ENCODE assay signal across 24 cellular contexts in the genomic region with DNA sequence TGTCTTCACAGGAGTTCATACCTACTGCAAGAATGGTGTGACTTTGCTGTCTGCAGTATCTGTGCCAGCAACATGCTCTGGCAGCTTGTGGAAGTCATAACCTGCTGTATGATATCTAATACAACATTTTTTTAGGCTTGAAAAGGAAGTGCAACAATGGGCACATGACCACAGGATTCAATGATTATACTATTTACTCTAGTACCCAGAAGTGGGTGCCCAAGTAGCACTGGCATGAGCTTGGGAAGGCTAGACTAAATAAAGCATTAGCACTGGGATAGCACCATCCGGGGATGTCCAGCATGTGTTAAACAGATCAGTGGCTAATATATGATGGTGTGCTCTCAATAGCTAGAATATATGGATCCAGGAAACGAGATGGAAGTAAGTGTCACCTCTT.
"Had no signal": no experiment of that assay in that cellular context is flagged by ENCODE, and none has a peak within 500 bp of the region (broad histone marks: within the 10 kb centered on the region; RNA-seq: fewer than 3 reads in every experiment).

No MANE protein-coding gene starts in this region.

- H3K36me3 Mint-ChIP-seq: activated CD8-positive, alpha-beta memory T cell treated with anti-CD3 and anti-CD28 coated beads, Interleukin-2, amount 10 ng/mL, durations not matched to agents 7 days and 5 days; activated naive CD4-positive, alpha-beta T cell treated with anti-CD3 and anti-CD28 coated beads, Interleukin-2, amount 50 U/mL, for 24 hours; brain; WTC11 had no signal

- H3K9me3 Mint-ChIP-seq: activated naive CD4-positive, alpha-beta T cell treated with anti-CD3 and anti-CD28 coated beads, Interleukin-2, amount 50 U/mL, for 24 hours; activated naive CD8-positive, alpha-beta T cell treated with anti-CD3 and anti-CD28 coated beads, Interleukin-2, amount 50 U/mL, for 24 hours; activated T-cell treated with anti-CD3 and anti-CD28 coated beads, Interleukin-2, amount 50 U/mL, for 24 hours; activated T-helper 1 cell treated with anti-CD3 and anti-CD28 coated beads, Interleukin-12 subunit alpha, Interleukin-12 subunit beta, Interleukin-2, Interleukin-4 antibody, amounts not matched to agents 30 ng/mL and 10 ng/mL and 1 ng/mL, durations not matched to agents 14 hours and 24 hours and 36 hours; brain; T-helper 1 cell treated with Interleukin-12 subunit alpha and Interleukin-12 subunit beta and Interleukin-4 antibody, amounts not matched to agents 30 μg/mL and 1 μg/mL, for 36 hours; WTC11 had no signal

- H3K4me3 Mint-ChIP-seq: activated CD8-positive, alpha-beta memory T cell treated with anti-CD3 and anti-CD28 coated beads, Interleukin-2, amount 10 ng/mL, durations not matched to agents 7 days and 5 days; activated naive CD4-positive, alpha-beta T cell treated with anti-CD3 and anti-CD28 coated beads, Interleukin-2, amount 50 U/mL, for 24 hours; activated naive CD8-positive, alpha-beta T cell treated with anti-CD3 and anti-CD28 coated beads, Interleukin-2, amount 50 U/mL, for 24 hours; activated T-cell treated with anti-CD3 and anti-CD28 coated beads, Interleukin-2, amount 50 U/mL, for 24 hours; activated T-helper 1 cell treated with anti-CD3 and anti-CD28 coated beads, Interleukin-12 subunit alpha, Interleukin-12 subunit beta, Interleukin-2, Interleukin-4 antibody, amounts not matched to agents 30 ng/mL and 10 ng/mL and 1 ng/mL, durations not matched to agents 14 hours and 24 hours and 36 hours; brain; T-helper 1 cell treated with Interleukin-12 subunit alpha and Interleukin-12 subunit beta and Interleukin-4 antibody, amounts not matched to agents 30 μg/mL and 1 μg/mL, for 36 hours; WTC11 had no signal

- ATAC-seq: activated CD8-positive, alpha-beta memory T cell treated with anti-CD3 and anti-CD28 coated beads, Interleukin-2, amount 10 ng/mL, durations not matched to agents 7 days and 5 days; activated naive CD8-positive, alpha-beta T cell treated with anti-CD3 and anti-CD28 coated beads, Interleukin-2, amount 50 U/mL, for 24 hours; WTC11 had no signal

- DNase-seq: activated CD4-positive, alpha-beta T cell treated with anti-CD3 and anti-CD28 coated beads for 48 hours; activated CD4-positive, alpha-beta T cell treated with anti-CD3 and anti-CD28 coated beads, Interleukin-2, amount 50 U/mL, for 4 hours; activated CD4-positive, CD25-positive, alpha-beta regulatory T cell treated with anti-CD3 and anti-CD28 coated beads, Interleukin-2, amount 50 U/mL, for 72 hours; activated CD8-positive, alpha-beta memory T cell treated with anti-CD3 and anti-CD28 coated beads, Interleukin-2, amount 10 ng/mL, durations not matched to agents 7 days and 5 days; activated effector memory CD4-positive, alpha-beta T cell treated with Interleukin-2 at 50 U/mL for 16 hours; activated naive CD4-positive, alpha-beta T cell; activated naive CD8-positive, alpha-beta T cell treated with anti-CD3 and anti-CD28 coated beads, Interleukin-2, amount 50 U/mL, for 24 hours; activated T-cell treated with anti-CD3 and anti-CD28 coated beads, Interleukin-2, amount 50 U/mL, for 24 hours; amygdala; Kasumi-1; NCI-H1092; NCI-H1417 treated with DMSO at 0.1 percent for 48 hours; NCI-H1694; NCI-H2081; NCI-H510A treated with DMSO at 0.1 percent for 48 hours; NCI-H69; PC-9; SHP77 treated with DMSO at 0.1 percent for 48 hours had no signal

- H3K27ac ChIP-seq: cardiac muscle cell, PC-9 had no signal

- H3K36me3 ChIP-seq: cardiac muscle cell had no signal

- H3K4me3 ChIP-seq: cardiac muscle cell, PC-9 had no signal

- H3K27me3 Mint-ChIP-seq: activated naive CD4-positive, alpha-beta T cell treated with anti-CD3 and anti-CD28 coated beads, Interleukin-2, amount 50 U/mL, for 24 hours; brain had no signal

- H3K4me1 Mint-ChIP-seq: activated CD8-positive, alpha-beta memory T cell treated with anti-CD3 and anti-CD28 coated beads, Interleukin-2, amount 10 ng/mL, durations not matched to agents 7 days and 5 days; activated naive CD4-positive, alpha-beta T cell treated with anti-CD3 and anti-CD28 coated beads, Interleukin-2, amount 50 U/mL, for 24 hours; activated naive CD8-positive, alpha-beta T cell treated with anti-CD3 and anti-CD28 coated beads, Interleukin-2, amount 50 U/mL, for 24 hours; brain; WTC11 had no signal

- H3K27me3 ChIP-seq: cardiac muscle cell had no signal

- H3K4me2 ChIP-seq: PC-9 had no signal

- H2AFZ ChIP-seq: PC-9 had no signal

- H3K27ac Mint-ChIP-seq: activated CD8-positive, alpha-beta memory T cell treated with anti-CD3 and anti-CD28 coated beads, Interleukin-2, amount 10 ng/mL, durations not matched to agents 7 days and 5 days; activated naive CD4-positive, alpha-beta T cell treated with anti-CD3 and anti-CD28 coated beads, Interleukin-2, amount 50 U/mL, for 24 hours; activated naive CD8-positive, alpha-beta T cell treated with anti-CD3 and anti-CD28 coated beads, Interleukin-2, amount 50 U/mL, for 24 hours; activated T-cell treated with anti-CD3 and anti-CD28 coated beads, Interleukin-2, amount 50 U/mL, for 24 hours; activated T-helper 1 cell treated with anti-CD3 and anti-CD28 coated beads, Interleukin-12 subunit alpha, Interleukin-12 subunit beta, Interleukin-2, Interleukin-4 antibody, amounts not matched to agents 30 ng/mL and 10 ng/mL and 1 ng/mL, durations not matched to agents 14 hours and 24 hours and 36 hours; brain; T-helper 1 cell treated with Interleukin-12 subunit alpha and Interleukin-12 subunit beta and Interleukin-4 antibody, amounts not matched to agents 30 μg/mL and 1 μg/mL, for 36 hours; WTC11 had no signal
